19 cellular contexts compared by ENCODE assay signal in the genomic region with DNA sequence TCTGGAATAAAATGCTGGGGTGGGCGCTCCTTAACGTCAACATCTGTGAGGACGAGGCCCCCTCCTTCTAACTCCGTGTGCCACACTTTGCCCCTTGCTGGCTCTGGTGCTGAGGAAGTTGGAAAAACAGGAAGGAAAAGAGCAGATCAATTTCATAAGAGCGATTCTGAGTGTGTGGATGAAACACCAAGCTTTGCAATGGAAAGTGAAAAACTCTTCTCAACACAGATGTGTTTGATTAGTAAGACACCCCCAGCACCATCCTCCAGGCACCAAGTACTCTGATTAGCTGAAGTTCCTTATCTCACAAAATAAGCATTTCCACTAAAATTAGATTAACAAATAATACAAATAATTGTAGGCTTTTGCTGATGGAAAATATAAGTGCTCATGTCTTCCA.
"Had no signal": no experiment of that assay in that cellular context is flagged by ENCODE, and none has a peak within 500 bp of the region (broad histone marks: within the 10 kb centered on the region; RNA-seq: fewer than 3 reads in every experiment).

No MANE protein-coding gene starts in this region.

- H3K27me3 ChIP-seq: hepatocyte, upper lobe of left lung, vagina had no signal

- ATAC-seq: gastroesophageal sphincter; left cardiac atrium; lower lobe of right lung; natural killer cell; sciatic nerve; stimulated activated memory B cell treated with anti-CD40 and anti-IgM and Interleukin-4, amounts not matched to agents 10 μg/mL and 1 μg/mL and 100 μg/mL, for 72 hours had no signal

- H3K79me2 ChIP-seq: hepatocyte had no signal

- H3K4me2 ChIP-seq: hepatocyte had no signal

- H3K27ac ChIP-seq: coronary artery, gastroesophageal sphincter, hepatocyte, left ventricle myocardium inferior, lower lobe of right lung, spleen, tibial artery, upper lobe of left lung, vagina had no signal

- DNase-seq: effector CD4-positive, alpha-beta T cell; kidney; left cardiac atrium; left ventricle myocardium inferior; lower lobe of right lung; natural killer cell; posterior cingulate gyrus; spleen; stimulated activated CD4-positive, alpha-beta T cell treated with anti-CD3 and anti-CD28 coated beads, Interleukin-15, amount 100 ng/mL, for 24 hours; stimulated activated CD4-positive, alpha-beta T cell treated with anti-CD3 and anti-CD28 coated beads, Interleukin-1b, Interleukin-23, amount 100 ng/mL, for 48 hours; stimulated activated CD4-positive, alpha-beta T cell treated with anti-CD3 and anti-CD28 coated beads, Interleukin-4, amount 100 ng/mL, for 24 hours; tibial artery; upper lobe of left lung had no signal

- H3K9me3 ChIP-seq: gastroesophageal sphincter, left ventricle myocardium inferior, lower lobe of right lung, spleen, tibial artery, upper lobe of left lung, vagina had no signal

- H3K4me1 ChIP-seq: gastroesophageal sphincter, left ventricle myocardium inferior, lower lobe of right lung, spleen, tibial artery, upper lobe of left lung, vagina had no signal

- H3K36me3 ChIP-seq: gastroesophageal sphincter, left ventricle myocardium inferior, lower lobe of right lung, spleen, tibial artery, upper lobe of left lung, vagina had no signal

- H3K4me3 ChIP-seq: coronary artery, gastroesophageal sphincter, hepatocyte, left ventricle myocardium inferior, lower lobe of right lung, spleen, tibial artery, upper lobe of left lung, vagina had no signal

- H2AFZ ChIP-seq: hepatocyte had no signal
